Comparison of ENCODE assay signal across 1 cellular context in the genomic region with DNA sequence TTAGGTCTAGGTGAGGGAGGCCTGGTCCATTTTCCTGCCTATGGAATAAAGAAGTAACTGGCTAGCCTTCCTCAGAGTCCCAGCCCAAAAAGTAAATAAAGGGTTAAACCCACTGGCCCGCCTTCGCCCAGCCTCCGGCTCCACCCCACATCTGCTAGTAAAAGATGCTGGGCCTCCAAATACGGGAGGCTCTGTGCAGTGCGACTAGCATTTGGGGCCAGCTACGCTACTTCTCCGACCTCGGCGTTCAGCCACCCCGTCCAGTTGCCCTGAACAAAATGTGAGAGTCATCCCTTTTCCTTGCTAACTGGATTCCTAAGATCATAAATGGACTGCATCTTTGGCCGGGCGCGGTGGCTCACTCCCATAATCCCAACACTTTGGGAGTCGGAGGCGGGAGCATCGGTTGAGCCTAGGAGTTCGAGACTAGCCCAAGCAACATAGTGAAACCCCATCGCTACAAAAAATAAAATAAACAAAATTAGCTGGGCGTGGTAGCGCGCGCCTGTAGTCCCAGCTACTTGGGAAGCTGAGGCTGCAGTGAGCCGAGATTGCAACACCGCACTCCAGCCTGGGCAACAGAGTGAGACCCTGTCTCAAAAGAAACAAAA.
TF ChIP-seq lines count a peak whose summit lies in the region.

No MANE protein-coding gene starts in this region.

TF ChIP-seq in HEK293, 187 proteins besides CTCF, POLR2A, EP300 and RAD21 (continued from another document and continues in another):
- TF ChIP-seq, protein P1, sequence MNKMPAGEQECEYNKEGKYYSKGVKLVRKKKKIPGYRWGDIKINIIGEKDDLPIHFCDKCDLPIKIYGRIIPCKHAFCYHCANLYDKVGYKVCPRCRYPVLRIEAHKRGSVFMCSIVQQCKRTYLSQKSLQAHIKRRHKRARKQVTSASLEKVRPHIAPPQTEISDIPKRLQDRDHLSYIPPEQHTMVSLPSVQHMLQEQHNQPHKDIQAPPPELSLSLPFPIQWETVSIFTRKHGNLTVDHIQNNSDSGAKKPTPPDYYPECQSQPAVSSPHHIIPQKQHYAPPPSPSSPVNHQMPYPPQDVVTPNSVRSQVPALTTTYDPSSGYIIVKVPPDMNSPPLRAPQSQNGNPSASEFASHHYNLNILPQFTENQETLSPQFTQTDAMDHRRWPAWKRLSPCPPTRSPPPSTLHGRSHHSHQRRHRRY (tag by site-specific recombination; IDR thresholded peaks at IDR 0.05): no peak
- TF ChIP-seq ZNF16 (tag by site-specific recombination; IDR thresholded peaks at IDR 0.05; ENCODE audit: low read depth) (no peak), HOXC10 (CRISPR knock-in tag; IDR thresholded peaks at IDR 0.05) (no peak), ZFP69B (tag by site-specific recombination; IDR thresholded peaks at IDR 0.05) (no peak), ZNF610 (tag by site-specific recombination; IDR thresholded peaks at IDR 0.05; ENCODE audit: borderline replicate concordance) (no peak), ZNF132 (tag by site-specific recombination; IDR thresholded peaks at IDR 0.05; ENCODE audit: borderline replicate concordance) (no peak), ZNF221 (tag by site-specific recombination; IDR thresholded peaks at IDR 0.05; ENCODE audit: borderline replicate concordance) (no peak), ZNF202 (tag by site-specific recombination; IDR thresholded peaks at IDR 0.05; ENCODE audit: borderline replicate concordance) (no peak), ZNF350 (tag by site-specific recombination; IDR thresholded peaks at IDR 0.05) (no peak), ZNF629 (tag by site-specific recombination; IDR thresholded peaks at IDR 0.05) (peak; percentile 49), ZNF792 (tag by site-specific recombination; IDR thresholded peaks at IDR 0.05) (no peak), ZFP3 (tag by site-specific recombination; IDR thresholded peaks at IDR 0.05; ENCODE audit: low read depth) (no peak), TRIM28 (IDR thresholded peaks at IDR 0.05; ENCODE audit: borderline replicate concordance, low read length) (no peak), ZBTB21 (tag by site-specific recombination; IDR thresholded peaks at IDR 0.05) (no peak), ZNF184 (tag by site-specific recombination; IDR thresholded peaks at IDR 0.05) (no peak), ZNF747 (tag by site-specific recombination; IDR thresholded peaks at IDR 0.05) (no peak), SP3 (tag by site-specific recombination; IDR thresholded peaks at IDR 0.05) (peak; percentile 75), ZNF169 (tag by site-specific recombination; IDR thresholded peaks at IDR 0.05) (no peak), ZNF23 (tag by site-specific recombination; IDR thresholded peaks at IDR 0.05; ENCODE audit: borderline replicate concordance) (no peak), ZNF777 (tag by site-specific recombination; IDR thresholded peaks at IDR 0.05; ENCODE audit: borderline replicate concordance) (no peak), ZNF529 (tag by site-specific recombination; IDR thresholded peaks at IDR 0.05; ENCODE audit: insufficient replicate concordance) (no peak), SALL2 (tag by site-specific recombination; IDR thresholded peaks at IDR 0.05; ENCODE audit: borderline replicate concordance) (no peak), ZNF174 (tag by site-specific recombination; IDR thresholded peaks at IDR 0.05) (no peak), SCRT2 (tag by site-specific recombination; IDR thresholded peaks at IDR 0.05) (no peak), ZNF175 (tag by site-specific recombination; IDR thresholded peaks at IDR 0.05) (no peak), ZNF10 (tag by site-specific recombination; IDR thresholded peaks at IDR 0.05) (no peak; the same call in 1 of the 2 replicates), KLF10 (tag by site-specific recombination; IDR thresholded peaks at IDR 0.05) (peak; percentile 94), ZNF501 (tag by site-specific recombination; IDR thresholded peaks at IDR 0.05) (0 out of 2 replicates have a peak, but pooled peaks have one; percentile 3), ZNF354C (tag by site-specific recombination; IDR thresholded peaks at IDR 0.05; ENCODE audit: borderline replicate concordance, low read depth) (no peak), ZBTB17 (tag by site-specific recombination; IDR thresholded peaks at IDR 0.05) (peak; percentile 95), ZNF596 (tag by site-specific recombination; IDR thresholded peaks at IDR 0.05) (no peak), ZFP37 (tag by site-specific recombination; IDR thresholded peaks at IDR 0.05) (no peak), ZNF660 (tag by site-specific recombination; IDR thresholded peaks at IDR 0.05) (peak; percentile 61; the same call in 1 of the 2 replicates)
- TF ChIP-seq, protein P2, sequence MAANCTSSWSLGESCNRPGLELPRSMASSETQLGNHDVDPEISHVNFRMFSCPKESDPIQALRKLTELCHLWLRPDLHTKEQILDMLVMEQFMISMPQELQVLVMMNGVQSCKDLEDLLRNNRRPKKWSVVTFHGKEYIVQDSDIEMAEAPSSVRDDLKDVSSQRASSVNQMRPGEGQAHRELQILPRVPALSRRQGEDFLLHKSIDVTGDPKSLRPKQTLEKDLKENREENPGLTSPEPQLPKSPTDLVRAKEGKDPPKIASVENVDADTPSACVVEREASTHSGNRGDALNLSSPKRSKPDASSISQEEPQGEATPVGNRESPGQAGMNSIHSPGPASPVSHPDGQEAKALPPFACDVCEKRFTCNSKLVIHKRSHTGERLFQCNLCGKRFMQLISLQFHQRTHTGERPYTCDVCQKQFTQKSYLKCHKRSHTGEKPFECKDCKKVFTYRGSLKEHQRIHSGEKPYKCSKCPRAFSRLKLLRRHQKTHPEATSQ (tag by site-specific recombination; IDR thresholded peaks at IDR 0.05): no peak
- TF ChIP-seq, protein P3, sequence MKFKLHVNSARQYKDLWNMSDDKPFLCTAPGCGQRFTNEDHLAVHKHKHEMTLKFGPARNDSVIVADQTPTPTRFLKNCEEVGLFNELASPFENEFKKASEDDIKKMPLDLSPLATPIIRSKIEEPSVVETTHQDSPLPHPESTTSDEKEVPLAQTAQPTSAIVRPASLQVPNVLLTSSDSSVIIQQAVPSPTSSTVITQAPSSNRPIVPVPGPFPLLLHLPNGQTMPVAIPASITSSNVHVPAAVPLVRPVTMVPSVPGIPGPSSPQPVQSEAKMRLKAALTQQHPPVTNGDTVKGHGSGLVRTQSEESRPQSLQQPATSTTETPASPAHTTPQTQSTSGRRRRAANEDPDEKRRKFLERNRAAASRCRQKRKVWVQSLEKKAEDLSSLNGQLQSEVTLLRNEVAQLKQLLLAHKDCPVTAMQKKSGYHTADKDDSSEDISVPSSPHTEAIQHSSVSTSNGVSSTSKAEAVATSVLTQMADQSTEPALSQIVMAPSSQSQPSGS (tag by site-specific recombination; IDR thresholded peaks at IDR 0.05; ENCODE audit: low read depth): no peak
- TF ChIP-seq, protein P4, sequence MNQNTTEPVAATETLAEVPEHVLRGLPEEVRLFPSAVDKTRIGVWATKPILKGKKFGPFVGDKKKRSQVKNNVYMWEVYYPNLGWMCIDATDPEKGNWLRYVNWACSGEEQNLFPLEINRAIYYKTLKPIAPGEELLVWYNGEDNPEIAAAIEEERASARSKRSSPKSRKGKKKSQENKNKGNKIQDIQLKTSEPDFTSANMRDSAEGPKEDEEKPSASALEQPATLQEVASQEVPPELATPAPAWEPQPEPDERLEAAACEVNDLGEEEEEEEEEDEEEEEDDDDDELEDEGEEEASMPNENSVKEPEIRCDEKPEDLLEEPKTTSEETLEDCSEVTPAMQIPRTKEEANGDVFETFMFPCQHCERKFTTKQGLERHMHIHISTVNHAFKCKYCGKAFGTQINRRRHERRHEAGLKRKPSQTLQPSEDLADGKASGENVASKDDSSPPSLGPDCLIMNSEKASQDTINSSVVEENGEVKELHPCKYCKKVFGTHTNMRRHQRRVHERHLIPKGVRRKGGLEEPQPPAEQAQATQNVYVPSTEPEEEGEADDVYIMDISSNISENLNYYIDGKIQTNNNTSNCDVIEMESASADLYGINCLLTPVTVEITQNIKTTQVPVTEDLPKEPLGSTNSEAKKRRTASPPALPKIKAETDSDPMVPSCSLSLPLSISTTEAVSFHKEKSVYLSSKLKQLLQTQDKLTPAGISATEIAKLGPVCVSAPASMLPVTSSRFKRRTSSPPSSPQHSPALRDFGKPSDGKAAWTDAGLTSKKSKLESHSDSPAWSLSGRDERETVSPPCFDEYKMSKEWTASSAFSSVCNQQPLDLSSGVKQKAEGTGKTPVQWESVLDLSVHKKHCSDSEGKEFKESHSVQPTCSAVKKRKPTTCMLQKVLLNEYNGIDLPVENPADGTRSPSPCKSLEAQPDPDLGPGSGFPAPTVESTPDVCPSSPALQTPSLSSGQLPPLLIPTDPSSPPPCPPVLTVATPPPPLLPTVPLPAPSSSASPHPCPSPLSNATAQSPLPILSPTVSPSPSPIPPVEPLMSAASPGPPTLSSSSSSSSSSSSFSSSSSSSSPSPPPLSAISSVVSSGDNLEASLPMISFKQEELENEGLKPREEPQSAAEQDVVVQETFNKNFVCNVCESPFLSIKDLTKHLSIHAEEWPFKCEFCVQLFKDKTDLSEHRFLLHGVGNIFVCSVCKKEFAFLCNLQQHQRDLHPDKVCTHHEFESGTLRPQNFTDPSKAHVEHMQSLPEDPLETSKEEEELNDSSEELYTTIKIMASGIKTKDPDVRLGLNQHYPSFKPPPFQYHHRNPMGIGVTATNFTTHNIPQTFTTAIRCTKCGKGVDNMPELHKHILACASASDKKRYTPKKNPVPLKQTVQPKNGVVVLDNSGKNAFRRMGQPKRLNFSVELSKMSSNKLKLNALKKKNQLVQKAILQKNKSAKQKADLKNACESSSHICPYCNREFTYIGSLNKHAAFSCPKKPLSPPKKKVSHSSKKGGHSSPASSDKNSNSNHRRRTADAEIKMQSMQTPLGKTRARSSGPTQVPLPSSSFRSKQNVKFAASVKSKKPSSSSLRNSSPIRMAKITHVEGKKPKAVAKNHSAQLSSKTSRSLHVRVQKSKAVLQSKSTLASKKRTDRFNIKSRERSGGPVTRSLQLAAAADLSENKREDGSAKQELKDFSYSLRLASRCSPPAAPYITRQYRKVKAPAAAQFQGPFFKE (tag by site-specific recombination; IDR thresholded peaks at IDR 0.05; ENCODE audit: borderline replicate concordance): no peak
- TF ChIP-seq, protein P5, sequence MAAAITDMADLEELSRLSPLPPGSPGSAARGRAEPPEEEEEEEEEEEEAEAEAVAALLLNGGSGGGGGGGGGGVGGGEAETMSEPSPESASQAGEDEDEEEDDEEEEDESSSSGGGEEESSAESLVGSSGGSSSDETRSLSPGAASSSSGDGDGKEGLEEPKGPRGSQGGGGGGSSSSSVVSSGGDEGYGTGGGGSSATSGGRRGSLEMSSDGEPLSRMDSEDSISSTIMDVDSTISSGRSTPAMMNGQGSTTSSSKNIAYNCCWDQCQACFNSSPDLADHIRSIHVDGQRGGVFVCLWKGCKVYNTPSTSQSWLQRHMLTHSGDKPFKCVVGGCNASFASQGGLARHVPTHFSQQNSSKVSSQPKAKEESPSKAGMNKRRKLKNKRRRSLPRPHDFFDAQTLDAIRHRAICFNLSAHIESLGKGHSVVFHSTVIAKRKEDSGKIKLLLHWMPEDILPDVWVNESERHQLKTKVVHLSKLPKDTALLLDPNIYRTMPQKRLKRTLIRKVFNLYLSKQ (tag by site-specific recombination; IDR thresholded peaks at IDR 0.05; ENCODE audit: borderline replicate concordance): no peak
- TF ChIP-seq, protein P6, sequence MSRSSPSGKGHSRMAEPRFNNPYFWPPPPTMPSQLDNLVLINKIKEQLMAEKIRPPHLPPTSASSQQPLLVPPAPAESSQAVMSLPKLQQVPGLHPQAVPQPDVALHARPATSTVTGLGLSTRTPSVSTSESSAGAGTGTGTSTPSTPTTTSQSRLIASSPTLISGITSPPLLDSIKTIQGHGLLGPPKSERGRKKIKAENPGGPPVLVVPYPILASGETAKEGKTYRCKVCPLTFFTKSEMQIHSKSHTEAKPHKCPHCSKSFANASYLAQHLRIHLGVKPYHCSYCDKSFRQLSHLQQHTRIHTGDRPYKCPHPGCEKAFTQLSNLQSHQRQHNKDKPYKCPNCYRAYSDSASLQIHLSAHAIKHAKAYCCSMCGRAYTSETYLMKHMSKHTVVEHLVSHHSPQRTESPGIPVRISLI (tag by site-specific recombination; IDR thresholded peaks at IDR 0.05): no peak
- TF ChIP-seq, protein P7, sequence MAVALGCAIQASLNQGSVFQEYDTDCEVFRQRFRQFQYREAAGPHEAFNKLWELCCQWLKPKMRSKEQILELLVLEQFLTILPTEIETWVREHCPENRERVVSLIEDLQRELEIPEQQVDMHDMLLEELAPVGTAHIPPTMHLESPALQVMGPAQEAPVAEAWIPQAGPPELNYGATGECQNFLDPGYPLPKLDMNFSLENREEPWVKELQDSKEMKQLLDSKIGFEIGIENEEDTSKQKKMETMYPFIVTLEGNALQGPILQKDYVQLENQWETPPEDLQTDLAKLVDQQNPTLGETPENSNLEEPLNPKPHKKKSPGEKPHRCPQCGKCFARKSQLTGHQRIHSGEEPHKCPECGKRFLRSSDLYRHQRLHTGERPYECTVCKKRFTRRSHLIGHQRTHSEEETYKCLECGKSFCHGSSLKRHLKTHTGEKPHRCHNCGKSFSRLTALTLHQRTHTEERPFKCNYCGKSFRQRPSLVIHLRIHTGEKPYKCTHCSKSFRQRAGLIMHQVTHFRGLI (tag by site-specific recombination; IDR thresholded peaks at IDR 0.05): peak; percentile 39; the same call in 1 of the 2 replicates
- TF ChIP-seq, protein P8, sequence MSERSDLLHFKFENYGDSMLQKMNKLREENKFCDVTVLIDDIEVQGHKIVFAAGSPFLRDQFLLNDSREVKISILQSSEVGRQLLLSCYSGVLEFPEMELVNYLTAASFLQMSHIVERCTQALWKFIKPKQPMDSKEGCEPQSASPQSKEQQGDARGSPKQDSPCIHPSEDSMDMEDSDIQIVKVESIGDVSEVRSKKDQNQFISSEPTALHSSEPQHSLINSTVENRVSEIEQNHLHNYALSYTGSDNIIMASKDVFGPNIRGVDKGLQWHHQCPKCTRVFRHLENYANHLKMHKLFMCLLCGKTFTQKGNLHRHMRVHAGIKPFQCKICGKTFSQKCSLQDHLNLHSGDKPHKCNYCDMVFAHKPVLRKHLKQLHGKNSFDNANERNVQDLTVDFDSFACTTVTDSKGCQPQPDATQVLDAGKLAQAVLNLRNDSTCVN (tag by site-specific recombination; optimal IDR thresholded peaks at IDR 0.05): peak; percentile 16
- TF ChIP-seq, protein P9, sequence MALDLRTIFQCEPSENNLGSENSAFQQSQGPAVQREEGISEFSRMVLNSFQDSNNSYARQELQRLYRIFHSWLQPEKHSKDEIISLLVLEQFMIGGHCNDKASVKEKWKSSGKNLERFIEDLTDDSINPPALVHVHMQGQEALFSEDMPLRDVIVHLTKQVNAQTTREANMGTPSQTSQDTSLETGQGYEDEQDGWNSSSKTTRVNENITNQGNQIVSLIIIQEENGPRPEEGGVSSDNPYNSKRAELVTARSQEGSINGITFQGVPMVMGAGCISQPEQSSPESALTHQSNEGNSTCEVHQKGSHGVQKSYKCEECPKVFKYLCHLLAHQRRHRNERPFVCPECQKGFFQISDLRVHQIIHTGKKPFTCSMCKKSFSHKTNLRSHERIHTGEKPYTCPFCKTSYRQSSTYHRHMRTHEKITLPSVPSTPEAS (tag by site-specific recombination; IDR thresholded peaks at IDR 0.05): no peak
- TF ChIP-seq, protein P10, sequence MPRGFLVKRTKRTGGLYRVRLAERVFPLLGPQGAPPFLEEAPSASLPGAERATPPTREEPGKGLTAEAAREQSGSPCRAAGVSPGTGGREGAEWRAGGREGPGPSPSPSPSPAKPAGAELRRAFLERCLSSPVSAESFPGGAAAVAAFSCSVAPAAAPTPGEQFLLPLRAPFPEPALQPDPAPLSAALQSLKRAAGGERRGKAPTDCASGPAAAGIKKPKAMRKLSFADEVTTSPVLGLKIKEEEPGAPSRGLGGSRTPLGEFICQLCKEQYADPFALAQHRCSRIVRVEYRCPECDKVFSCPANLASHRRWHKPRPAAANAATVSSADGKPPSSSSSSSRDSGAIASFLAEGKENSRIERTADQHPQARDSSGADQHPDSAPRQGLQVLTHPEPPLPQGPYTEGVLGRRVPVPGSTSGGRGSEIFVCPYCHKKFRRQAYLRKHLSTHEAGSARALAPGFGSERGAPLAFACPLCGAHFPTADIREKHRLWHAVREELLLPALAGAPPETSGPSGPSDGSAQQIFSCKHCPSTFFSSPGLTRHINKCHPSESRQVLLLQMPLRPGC (tag by site-specific recombination; IDR thresholded peaks at IDR 0.05): no peak
